In genomic region chr6:25013249-25013648, GRCh38 we compare ENCODE assay signal across 1 cellular context.
TF ChIP-seq lines count a peak whose summit lies in the region.

No MANE protein-coding gene starts in this region.

TF ChIP-seq in IMR-90, 13 proteins besides CTCF, POLR2A, EP300 and RAD21 (continued from another document):
- TF ChIP-seq NFE2L2 (IDR thresholded peaks at IDR 0.05; ENCODE audit: low read depth, low read length) = no peak
- TF ChIP-seq SMC3 (IDR thresholded peaks at IDR 0.05; ENCODE audit: low read depth, low read length) = no peak
- TF ChIP-seq BHLHE40 (IDR thresholded peaks at IDR 0.05; ENCODE audit: low read depth, low read length) = no peak
- TF ChIP-seq RFX5 (IDR thresholded peaks at IDR 0.05; ENCODE audit: low read depth, low read length) = no peak
- no peak for TF ChIP-seq MAZ (IDR thresholded peaks at IDR 0.05; ENCODE audit: borderline replicate concordance, low read depth, low read length)
- TF ChIP-seq FOS (IDR thresholded peaks at IDR 0.05; ENCODE audit: low read depth, low read length) = no peak
- TF ChIP-seq CHD1 (IDR thresholded peaks at IDR 0.05; ENCODE audit: low read depth, low read length) = no peak
- no peak for TF ChIP-seq MXI1 (IDR thresholded peaks at IDR 0.05; ENCODE audit: borderline replicate concordance, low read depth, low read length)
TF ChIP-seq in IMR-90: peak in this region for 0.
